ENCODE assay signal across 9 cellular contexts in genomic region chr4:102438873-102439614, GRCh38.
DNase-seq lines count a peak whose midpoint lies in the region; ATAC-seq, FAIRE-seq and TF ChIP-seq lines count a peak whose summit lies in the region.
"Had no signal": no experiment of that assay in that cellular context is flagged by ENCODE, and none has a peak within 500 bp of the region (broad histone marks: within the 10 kb centered on the region; RNA-seq: fewer than 3 reads in every experiment).

No MANE protein-coding gene starts in this region.

- no peak overlapping the region for H4K8ac ChIP-seq in trophoblast cell (ENCODE audit: low read depth, low read length)

- no peak overlapping the region for H3K9ac ChIP-seq in trophoblast cell (ENCODE audit: low read length)

- H3K27me3 ChIP-seq in trophoblast cell (ENCODE audit: insufficient read depth, low read length), result no peaks in the 10 kb centered on the region

- H3K4me1 ChIP-seq in trophoblast cell (ENCODE audit: control insufficient read depth in 1 of 2, insufficient read depth in 2 of 2, low read length in 2 of 2), result peaks cover 3 to 8% of the 10 kb centered on the region in 2 experiments

- H4K12ac ChIP-seq in trophoblast cell (ENCODE audit: low read depth, low read length), result no peak overlapping the region

- no peak overlapping the region for H3K4ac ChIP-seq in trophoblast cell (ENCODE audit: low read depth, low read length)

- H2BK5ac ChIP-seq in trophoblast cell (ENCODE audit: low read depth, low read length, poor library complexity), result peak overlapping the region; percentile 81

- H3K36me3 ChIP-seq in trophoblast cell (ENCODE audit: control insufficient read depth in 1 of 2, insufficient read depth in 2 of 2, low read length in 2 of 2), result no peaks in the 10 kb centered on the region

- H3K9me3 ChIP-seq in trophoblast cell (ENCODE audit: insufficient read depth, low read depth, low read length), result no peaks in the 10 kb centered on the region

- no peak overlapping the region for H3K4me2 ChIP-seq in trophoblast cell (ENCODE audit: low read length)

- H3K14ac ChIP-seq in trophoblast cell (ENCODE audit: low read length), result no peak overlapping the region

- H3K79me1 ChIP-seq in trophoblast cell (ENCODE audit: low read length), result peaks cover 6% of the 10 kb centered on the region

- no peak overlapping the region for H2AK5ac ChIP-seq in trophoblast cell (ENCODE audit: low read length)

- H3K79me2 ChIP-seq in trophoblast cell (ENCODE audit: control insufficient read depth, insufficient read depth, low read length, poor library complexity), result no peaks in the 10 kb centered on the region

- H4K91ac ChIP-seq in trophoblast cell (ENCODE audit: low read depth, low read length), result peak overlapping the region; percentile 31

- no peak overlapping the region for H3K4me3 ChIP-seq in fibroblast of villous mesenchyme (ENCODE audit: low read depth, low read length)
- no peak overlapping the region for H3K4me3 ChIP-seq in trophoblast cell (ENCODE audit: low read depth, low read length)

- TF ChIP-seq CTCF in fibroblast of villous mesenchyme (IDR thresholded peaks at IDR 0.05; ENCODE audit: insufficient read depth, low read depth, low read length), result no peak

- peak overlapping the region; percentile 79 for H2BK12ac ChIP-seq in trophoblast cell (ENCODE audit: low read length)

- no peak overlapping the region for H2BK120ac ChIP-seq in trophoblast cell (ENCODE audit: insufficient read depth, low read length, poor library complexity)

- no peak for ATAC-seq in HG03571 (IDR thresholded peaks at IDR 0.05; ENCODE audit: unreplicated experiment)

- H2AFZ ChIP-seq in trophoblast cell (ENCODE audit: insufficient read depth, low read length, poor library complexity), result no peak overlapping the region

- no peak for FAIRE-seq in RCC 7860 (lab: Jason Lieb, UNC)

- no peak overlapping the region for H3K18ac ChIP-seq in trophoblast cell (ENCODE audit: low read length)

- no CpG with 5 or more reads among the region's 4 CpGs for WGBS in trophoblast cell (ENCODE audit: extremely low coverage, insufficient coverage, insufficient read length)

- peak overlapping the region; percentile 44 for H3K27ac ChIP-seq in trophoblast cell (ENCODE audit: low read depth, low read length)

- DNase-seq in EH (ENCODE audit: low read depth) (peak; percentile 92), RCC 7860 (ENCODE audit: low spot score) (peak; percentile 17), fibroblast of villous mesenchyme (ENCODE audit: low read depth) (peak; percentile 95), trophoblast cell (peak in 1 of 2 donors; percentile 84), NCI-H524 (lab: John Stamatoyannopoulos, UW) (no peak), OCI-M2 (lab: John Stamatoyannopoulos, UW; ENCODE audit: unreplicated experiment) (no peak)
- no peak for DNase-seq in activated CD4-positive, alpha-beta T cell treated with anti-CD3 and anti-CD28 coated beads, Interleukin-2, amount 50 U/mL, for 48 hours
- DNase-seq: NCI-H510A had no signal

- no peak overlapping the region for H3K23ac ChIP-seq in trophoblast cell (ENCODE audit: low read length)

Comparison
In these comparisons a context has a peak if more than half of its experiments do, and no peak if none do; other contexts are left out.
1. DNase-seq: peak in EH (single experiment), RCC 7860 (single experiment) and fibroblast of villous mesenchyme (single experiment); none in NCI-H524 (0 of 2), activated CD4-positive, alpha-beta T cell treated with anti-CD3 and anti-CD28 coated beads, Interleukin-2, amount 50 U/mL, for 48 hours (0 of 2) and OCI-M2 (single experiment).